In genomic region chr21:44361903-44362302, GRCh38 we compare ENCODE assay signal across 1 cellular context. TPM values are rescaled to one million over a fixed set of nuclear protein-coding genes. Genes with fewer than 3 reads are reported as not detected.
"Had no signal": no experiment of that assay in that cellular context is flagged by ENCODE, and none has a peak within 500 bp of the region (broad histone marks: within the 10 kb centered on the region; RNA-seq: fewer than 3 reads in every experiment).

No MANE protein-coding gene starts in this region.

RNA-seq across cellular contexts. Expression of gene TRPM2, which starts 8.5 kb away (rescaled TPM):
- total RNA-seq: LHCN-M2 had no signal
